Comparison of ENCODE assay signal across 8 cellular contexts in the genomic region with DNA sequence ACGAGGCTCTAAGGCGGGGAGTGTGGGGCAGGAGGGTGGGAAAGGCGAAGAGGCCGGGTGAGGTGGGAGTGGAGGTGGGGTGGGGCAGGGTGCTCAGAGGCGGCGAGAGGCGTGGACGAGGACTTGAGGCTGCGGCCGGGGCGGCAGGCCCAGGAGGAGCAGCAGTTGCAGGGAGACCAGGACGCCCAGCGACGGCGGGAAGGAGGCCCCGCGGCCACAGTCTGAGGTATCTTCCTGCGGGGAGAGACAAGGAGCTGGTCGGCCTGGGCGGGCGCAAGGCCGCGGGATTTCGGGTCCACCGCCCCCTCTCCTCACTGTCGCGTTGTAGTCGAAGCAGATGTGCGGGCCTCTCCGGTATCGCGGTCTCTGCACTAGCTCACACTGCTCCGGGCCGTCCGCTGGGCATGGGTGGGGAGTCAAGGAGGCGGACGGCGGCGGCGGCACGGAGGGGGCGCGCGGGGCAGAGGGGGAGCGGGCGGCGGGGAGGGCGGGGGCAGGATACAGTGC. TPM values are rescaled to one million over a fixed set of nuclear protein-coding genes. Genes with fewer than 3 reads are reported as not detected.
DNase-seq lines count a peak whose midpoint lies in the region; ATAC-seq and TF ChIP-seq lines count a peak whose summit lies in the region.

No MANE protein-coding gene starts in this region.

- H3K27me3 ChIP-seq in muscle layer of duodenum (ENCODE audit: low read depth, low read length) (no peaks in the 10 kb centered on the region), BE2C (no peaks in the 10 kb centered on the region)

- ATAC-seq in HG03095 (IDR thresholded peaks at IDR 0.05; ENCODE audit: unreplicated experiment) (peak; percentile 12), GM19324 (IDR thresholded peaks at IDR 0.05; ENCODE audit: low FRiP score, unreplicated experiment) (no peak)

- no peak overlapping the region for H3K27ac ChIP-seq in muscle layer of duodenum (ENCODE audit: low read length)

- peaks cover 0 to 8% of the 10 kb centered on the region in 2 donors for H3K4me1 ChIP-seq in muscle layer of duodenum (ENCODE audit: control insufficient read depth in 1 of 2, insufficient read depth in 2 of 2, low read length in 2 of 2)
- no peaks in the 10 kb centered on the region; the same call in 1 of the 2 replicates for H3K4me1 ChIP-seq in BE2C

- intact Hi-C loops in dendritic cell treated with granulocyte-macrophage colony-stimulating factor and Interleukin-4, amounts not matched to agents 40 ng/mL and 50 ng/mL, for 4 days (cut with micrococcal nuclease): no loop called here

- H3K9me3 Mint-ChIP-seq in dendritic cell treated with granulocyte-macrophage colony-stimulating factor and Interleukin-4, amounts not matched to agents 40 ng/mL and 50 ng/mL, for 4 days: no peaks in the 10 kb centered on the region

- TF ChIP-seq CTCF in AG10803 (conservative IDR thresholded peaks at IDR 0.05; ENCODE audit: low read length): no peak
- TF ChIP-seq CTCF in BE2C (IDR thresholded peaks at IDR 0.05; ENCODE audit: low read depth, low read length): no peak

- H3K27ac Mint-ChIP-seq in dendritic cell treated with granulocyte-macrophage colony-stimulating factor and Interleukin-4, amounts not matched to agents 40 ng/mL and 50 ng/mL, for 4 days: peak overlapping the region; percentile 47

- H3K27me3 Mint-ChIP-seq in dendritic cell treated with granulocyte-macrophage colony-stimulating factor and Interleukin-4, amounts not matched to agents 40 ng/mL and 50 ng/mL, for 4 days: peaks cover 34% of the 10 kb centered on the region

- DNase-seq in AG10803 (ENCODE audit: low read depth) (peak; percentile 21), dermis blood vessel endothelial cell (no peak), NCI-H446 (lab: John Stamatoyannopoulos, UW) (no peak), BE2C (no peak)

- H3K4me3 ChIP-seq in AG10803 (ENCODE audit: low read length): peak overlapping the region; percentile 56
- peak overlapping the region; percentile 33 to 54 for H3K4me3 ChIP-seq in muscle layer of duodenum (ENCODE audit: low read depth in 1 of 2, low read length in 2 of 2)
- H3K4me3 ChIP-seq in BE2C (ENCODE audit: low read depth, low read length): no peak overlapping the region

- H3K9me3 ChIP-seq in muscle layer of duodenum (ENCODE audit: control insufficient read depth in 1 of 2, low read length in 2 of 2) (no peaks in the 10 kb centered on the region), BE2C (no peaks in the 10 kb centered on the region)

- H3K4me1 Mint-ChIP-seq in dendritic cell treated with granulocyte-macrophage colony-stimulating factor and Interleukin-4, amounts not matched to agents 40 ng/mL and 50 ng/mL, for 4 days (ENCODE audit: low read depth): peaks cover 19% of the 10 kb centered on the region

- H3K4me3 Mint-ChIP-seq in dendritic cell treated with granulocyte-macrophage colony-stimulating factor and Interleukin-4, amounts not matched to agents 40 ng/mL and 50 ng/mL, for 4 days: peak overlapping the region; percentile 77

- no peaks in the 10 kb centered on the region for H3K36me3 Mint-ChIP-seq in dendritic cell treated with granulocyte-macrophage colony-stimulating factor and Interleukin-4, amounts not matched to agents 40 ng/mL and 50 ng/mL, for 4 days (ENCODE audit: low read depth)

- H3K36me3 ChIP-seq in muscle layer of duodenum (ENCODE audit: control insufficient read depth in 1 of 2, insufficient read depth in 2 of 2, low read length in 2 of 2): no peaks in the 10 kb centered on the region
- H3K36me3 ChIP-seq in BE2C: peaks cover 3% of the 10 kb centered on the region; the same call in 1 of the 2 replicates

RNA-seq across cellular contexts. Expression of gene TMEM115, which starts 5.3 kb away (rescaled TPM):
- total RNA-seq in dermis blood vessel endothelial cell: 60.3 and 61.6 TPM in 2 replicates
- polyA plus RNA-seq in BE2C (2012; ENCODE audit: insufficient read depth, insufficient read length, low read depth): 60.3 TPM

RNA-seq across cellular contexts. Expression of gene CYB561D2, which starts 14.0 kb away (rescaled TPM):
- 26.2 and 30.0 TPM in 2 replicates for total RNA-seq in dermis blood vessel endothelial cell
- polyA plus RNA-seq in BE2C (2012; ENCODE audit: insufficient read depth, insufficient read length, low read depth): 56.7 TPM

RNA-seq across cellular contexts. Expression of gene NPRL2, which starts 14.1 kb away (rescaled TPM):
- 14.0 and 16.8 TPM in 2 replicates for total RNA-seq in dermis blood vessel endothelial cell
- 82.1 TPM for polyA plus RNA-seq in BE2C (2012; ENCODE audit: insufficient read depth, insufficient read length, low read depth)

RNA-seq across cellular contexts. Expression of gene ZMYND10, which starts 19.1 kb away (rescaled TPM):
- total RNA-seq in dermis blood vessel endothelial cell: 0.05 TPM in 1 of 2 replicates, not detected in the other
- polyA plus RNA-seq in BE2C (2012; ENCODE audit: insufficient read depth, insufficient read length, low read depth): 2.0 TPM

RNA-seq across cellular contexts. Expression of gene RASSF1, which starts 24.0 kb away (rescaled TPM):
- 21.7 and 28.8 TPM in 2 replicates for total RNA-seq in dermis blood vessel endothelial cell
- 36.7 TPM for polyA plus RNA-seq in BE2C (2012; ENCODE audit: insufficient read depth, insufficient read length, low read depth)
